ENCODE assay signal across 8 cellular contexts in the genomic region with DNA sequence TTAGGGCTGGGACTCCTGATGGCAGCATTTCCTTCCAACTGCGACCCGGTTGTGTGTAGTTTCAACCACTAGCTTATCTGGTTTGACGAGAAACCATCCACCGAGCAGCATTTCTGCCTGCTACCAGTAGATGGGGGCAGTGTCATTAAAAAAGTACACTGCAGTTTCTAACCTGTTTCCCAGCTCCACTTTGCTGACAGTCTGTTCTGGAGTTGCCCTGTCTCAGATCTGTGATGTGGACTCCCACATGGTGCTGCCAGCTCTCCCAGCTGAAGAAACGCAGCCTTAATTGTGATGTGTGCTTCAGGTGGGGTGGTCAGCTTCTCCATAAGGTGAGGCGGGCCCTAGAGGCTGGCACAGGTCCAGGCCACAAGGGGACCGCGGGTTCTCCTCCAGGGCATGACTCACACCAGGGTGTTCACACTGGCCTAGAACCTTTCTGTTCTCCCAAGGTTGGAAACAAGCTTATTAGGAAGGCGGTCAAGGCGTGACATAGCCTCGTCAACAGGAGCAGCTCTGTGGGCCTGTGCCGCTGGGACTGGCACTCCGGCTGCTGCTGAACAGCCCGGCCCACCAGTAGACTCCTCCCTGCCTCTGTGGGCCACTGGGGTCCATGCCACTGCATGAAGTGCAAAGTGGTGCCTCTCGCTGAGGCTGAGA. TPM values are rescaled to one million over a fixed set of nuclear protein-coding genes. Genes with fewer than 3 reads are reported as not detected.
DNase-seq lines count a peak whose midpoint lies in the region; ATAC-seq and TF ChIP-seq lines count a peak whose summit lies in the region.

No MANE protein-coding gene starts in this region.

- no peaks in the 10 kb centered on the region for H3K36me3 Mint-ChIP-seq in T-helper 2 cell treated with Interferon-gamma antibody and Interleukin-4, amounts not matched to agents 5 μg/mL and 100 μg/mL, for 36 hours (ENCODE audit: low read depth)

- H3K4me3 ChIP-seq in astrocyte of the spinal cord (ENCODE audit: low read depth, low read length) (no peak overlapping the region), hepatocyte (no peak overlapping the region), skeletal muscle satellite cell (ENCODE audit: low read length) (no peak overlapping the region)

- peaks cover 32% of the 10 kb centered on the region for H3K4me1 Mint-ChIP-seq in T-helper 2 cell treated with Interferon-gamma antibody and Interleukin-4, amounts not matched to agents 5 μg/mL and 100 μg/mL, for 36 hours (ENCODE audit: low read depth)

- H3K36me3 ChIP-seq in hepatocyte (replicated peaks; ENCODE audit: insufficient read depth, low read depth) (no peaks in the 10 kb centered on the region), skeletal muscle satellite cell (ENCODE audit: insufficient read depth, low read length) (no peaks in the 10 kb centered on the region)

- 55% methylated on average over 15 of the region's 15 CpGs for WGBS in hepatocyte (ENCODE audit: low lambda C conversion rate, missing lambda C conversion rate)

- DNase-seq in GM04504 (ENCODE audit: low read depth) (peak; percentile 72), NCI-H2081 (lab: John Stamatoyannopoulos, UW) (peak; percentile 85 to 87), astrocyte of the spinal cord (ENCODE audit: low read depth, low spot score) (peak; percentile 88), hepatocyte (ENCODE audit: low spot score) (peak; percentile 90), mesenteric fat pad (ENCODE audit: low spot score) (no peak)
- peak; percentile 66 for DNase-seq in T-helper 2 cell treated with Interferon-gamma antibody and Interleukin-4, amounts not matched to agents 5 μg/mL and 100 μg/mL, for 36 hours (ENCODE audit: low spot score)

- ATAC-seq in HG02798 (IDR thresholded peaks at IDR 0.05; ENCODE audit: poor library complexity, unreplicated experiment) = peak; percentile 57

- peaks cover 11% of the 10 kb centered on the region for H3K79me2 ChIP-seq in hepatocyte

- H3K4me3 Mint-ChIP-seq in T-helper 2 cell treated with Interferon-gamma antibody and Interleukin-4, amounts not matched to agents 5 μg/mL and 100 μg/mL, for 36 hours = no peak overlapping the region

- H3K9me3 ChIP-seq in hepatocyte (ENCODE audit: low read depth) (no peaks in the 10 kb centered on the region), skeletal muscle satellite cell (replicated peaks; ENCODE audit: low read length) (no peaks in the 10 kb centered on the region)

- H3K27ac ChIP-seq in hepatocyte = peak overlapping the region; percentile 10

- H3K4me2 ChIP-seq in hepatocyte (peak overlapping the region; percentile 19), skeletal muscle satellite cell (ENCODE audit: low read length) (peak overlapping the region; percentile 67)

- H3K9me3 Mint-ChIP-seq in T-helper 2 cell treated with Interferon-gamma antibody and Interleukin-4, amounts not matched to agents 5 μg/mL and 100 μg/mL, for 36 hours = no peaks in the 10 kb centered on the region

- H3K27me3 ChIP-seq in hepatocyte (peaks cover 12% of the 10 kb centered on the region), skeletal muscle satellite cell (ENCODE audit: control insufficient read depth, insufficient read depth, low read length) (no peaks in the 10 kb centered on the region)

- peak; percentile 93 for TF ChIP-seq CTCF in astrocyte of the spinal cord (IDR thresholded peaks at IDR 0.05; ENCODE audit: low read depth, low read length)
- TF ChIP-seq CTCF in hepatocyte (IDR thresholded peaks at IDR 0.05; ENCODE audit: poor library complexity) = peak; percentile 97

- H3K4me1 ChIP-seq in hepatocyte (ENCODE audit: insufficient read depth) (peaks cover 15% of the 10 kb centered on the region), skeletal muscle satellite cell (ENCODE audit: control insufficient read depth, insufficient read depth, low read length) (peaks cover 24% of the 10 kb centered on the region)

- peaks cover 40% of the 10 kb centered on the region for H3K27me3 Mint-ChIP-seq in T-helper 2 cell treated with Interferon-gamma antibody and Interleukin-4, amounts not matched to agents 5 μg/mL and 100 μg/mL, for 36 hours (ENCODE audit: low read depth)

- H3K9me2 ChIP-seq in hepatocyte (replicated peaks; ENCODE audit: insufficient read depth) = no peaks in the 10 kb centered on the region

- no peak overlapping the region for H3K9ac ChIP-seq in skeletal muscle satellite cell (ENCODE audit: low read depth, low read length)

- in situ Hi-C loops in astrocyte of the spinal cord (cut with HindIII; ENCODE audit: low sequenced_read_pairs) = loop anchor here (10.0 kb wide), 1 partner anchor 572 kb away; no protein-coding TSS in a partner anchor

- no peak overlapping the region for H2AFZ ChIP-seq in hepatocyte

- no peak overlapping the region for H3K27ac Mint-ChIP-seq in T-helper 2 cell treated with Interferon-gamma antibody and Interleukin-4, amounts not matched to agents 5 μg/mL and 100 μg/mL, for 36 hours

- H4K20me1 ChIP-seq in hepatocyte (ENCODE audit: insufficient read depth, poor library complexity, severe bottlenecking) = peaks cover 13% of the 10 kb centered on the region

RNA-seq across cellular contexts. Expression of a gene that starts 2.9 kb away (rescaled TPM):
- 18.9 and 20.3 TPM in 2 replicates for total RNA-seq in hepatocyte
- polyA plus RNA-seq in hepatocyte = 24.9 and 29.7 TPM in 2 replicates
- total RNA-seq in skeletal muscle satellite cell (2012; rRNA removed) = 2.3 and 3.5 TPM in 2 replicates
- 22.3 TPM for total RNA-seq in mesenteric fat pad

RNA-seq across cellular contexts. Expression of a gene that starts 10.8 kb away (rescaled TPM):
- total RNA-seq in hepatocyte = 29.5 and 36.0 TPM in 2 replicates
- 25.4 and 27.0 TPM in 2 replicates for polyA plus RNA-seq in hepatocyte
- total RNA-seq in skeletal muscle satellite cell (2012; rRNA removed) = 36.5 and 40.6 TPM in 2 replicates
- 37.6 TPM for total RNA-seq in mesenteric fat pad

RNA-seq across cellular contexts. Expression of a gene that starts 49.6 kb away (rescaled TPM):
- total RNA-seq in hepatocyte = 6.5 and 6.6 TPM in 2 replicates
- polyA plus RNA-seq in hepatocyte = 9.1 and 11.9 TPM in 2 replicates
- 12.5 and 15.2 TPM in 2 replicates for total RNA-seq in skeletal muscle satellite cell (2012; rRNA removed)
- 12.4 TPM for total RNA-seq in mesenteric fat pad
